18 cellular contexts compared by ENCODE assay signal in genomic region chr9:97320080-97320642, GRCh38.
"Had no signal": no experiment of that assay in that cellular context is flagged by ENCODE, and none has a peak within 500 bp of the region (broad histone marks: within the 10 kb centered on the region; RNA-seq: fewer than 3 reads in every experiment).

No MANE protein-coding gene starts in this region.

- DNase-seq: MM.1S, NCI-H1092 treated with DMSO at 0.1 percent for 48 hours, NCI-H1436, NCI-H187, NCI-H2081, NCI-H2171, NCI-H226, NCI-H446, NCI-H510A, NCI-H524 treated with DMSO at 0.1 percent for 48 hours, NCI-H69, NCI-H774, Right ventricle myocardium superior, RPMI8226, SIG-M5 had no signal

- FAIRE-seq: RCC 7860 had no signal

- H3K27ac ChIP-seq: SJSA1, SK-N-MC had no signal

- H3K27me3 ChIP-seq: SJSA1 had no signal

- H3K36me3 ChIP-seq: SJSA1 had no signal

- H3K4me3 ChIP-seq: SJSA1, SK-N-MC had no signal

- H3K9me3 ChIP-seq: SJSA1 had no signal

- H3K4me1 ChIP-seq: SJSA1 had no signal
